ENCODE assay signal across 8 cellular contexts in genomic region chr1:70504176-70504820, GRCh38.
A peak's percentile ranks its signal among the peaks of the same experiment; 100 is the strongest.
DNase-seq lines count a peak whose midpoint lies in the region; ATAC-seq and TF ChIP-seq lines count a peak whose summit lies in the region.

No MANE protein-coding gene starts in this region.

- H3K27ac ChIP-seq in foreskin keratinocyte, result no peak overlapping the region

- peak; percentile 68 for DNase-seq in GM10248 (ENCODE audit: extremely low spot score)
- peak; percentile 4 for DNase-seq in fibroblast of pulmonary artery (ENCODE audit: low read depth)
- DNase-seq in foreskin keratinocyte, result no peak
- DNase-seq in NCI-H2227 (lab: John Stamatoyannopoulos, UW; ENCODE audit: unreplicated experiment), result no peak
- DNase-seq in NCI-H1048 (lab: John Stamatoyannopoulos, UW), result no peak
- no peak for DNase-seq in Ammon's horn (ENCODE audit: low spot score)

- TF ChIP-seq CTCF in GM10248 (IDR thresholded peaks at IDR 0.05; ENCODE audit: control extremely low read depth, extremely low read depth, low read depth, missing control alignments) (no peak), fibroblast of pulmonary artery (IDR thresholded peaks at IDR 0.05; ENCODE audit: low read length, missing control alignments) (no peak), foreskin keratinocyte (conservative IDR thresholded peaks at IDR 0.05) (no peak)

- no peak overlapping the region for H3K4me3 ChIP-seq in fibroblast of pulmonary artery (replicated peaks; ENCODE audit: low read depth, low read length)

- no peaks in the 10 kb centered on the region for H3K27me3 ChIP-seq in foreskin keratinocyte

- CTCF ChIA-PET in GM10248 (lab: Yijun Ruan, JAX), result no interaction called here

- peaks cover 6% of the 10 kb centered on the region for H3K4me1 ChIP-seq in foreskin keratinocyte

- POLR2A ChIA-PET in GM10248 (lab: Yijun Ruan, JAX), result no interaction called here

- ATAC-seq in GM19467 (IDR thresholded peaks at IDR 0.05; ENCODE audit: unreplicated experiment), result peak; percentile 81
- ATAC-seq in HG03354 (IDR thresholded peaks at IDR 0.05; ENCODE audit: poor library complexity, severe bottlenecking, unreplicated experiment), result peak; percentile 93
- no peak for ATAC-seq in foreskin keratinocyte

Comparison
In these comparisons a context has a peak if more than half of its experiments do, and no peak if none do; other contexts are left out.
1. DNase-seq: peak in GM10248 (single experiment) and fibroblast of pulmonary artery (single experiment); none in foreskin keratinocyte (0 of 2), NCI-H2227 (single experiment), NCI-H1048 (single experiment) and Ammon's horn (single experiment).